In genomic region chr12:84502907-84503787, GRCh38 we compare ENCODE assay signal across 8 cellular contexts.
A peak's percentile ranks its signal among the peaks of the same experiment; 100 is the strongest.
DNase-seq lines count a peak whose midpoint lies in the region; ATAC-seq and TF ChIP-seq lines count a peak whose summit lies in the region.

No MANE protein-coding gene starts in this region.

- H3K4me1 ChIP-seq in esophagus squamous epithelium = peaks cover 4 to 24% (median 13%) of the 10 kb centered on the region in 3 donors

- H3K4me1 Mint-ChIP-seq in activated CD4-positive, alpha-beta T cell treated with anti-CD3 and anti-CD28 coated beads for 36 hours = no peaks in the 10 kb centered on the region
- H3K4me1 Mint-ChIP-seq in osteocyte (ENCODE audit: unreplicated experiment) = peaks cover 10% of the 10 kb centered on the region

- H3K9me3 ChIP-seq in esophagus squamous epithelium = no peaks in the 10 kb centered on the region

- WGBS in esophagus squamous epithelium, 2 donors = 43 to 47% methylated on average over 4 of the region's 4 CpGs

- peak; percentile 19 to 79 (median 55) for TF ChIP-seq CTCF in esophagus squamous epithelium (IDR thresholded peaks at IDR 0.05)
- TF ChIP-seq CTCF in osteocyte (IDR thresholded peaks at IDR 0.05) = peak; percentile 73

- DNase-seq in activated CD4-positive, alpha-beta T cell treated with anti-CD3 and anti-CD28 coated beads for 36 hours = peak; percentile 51
- no peak for DNase-seq in activated CD4-positive, alpha-beta T cell treated with anti-CD3 and anti-CD28 coated beads, Interleukin-2, amount 50 U/mL, for 4 hours
- DNase-seq in HT-29 (ENCODE audit: low spot score) (peak; percentile 61), RPMI8226 (peak; percentile 44), esophagus squamous epithelium (lab: John Stamatoyannopoulos, UW) (no peak), osteocyte (ENCODE audit: extremely low spot score, unreplicated experiment) (no peak), cortex of kidney (lab: John Stamatoyannopoulos, UW) (no peak)

- TF ChIP-seq POLR2A in esophagus squamous epithelium (IDR thresholded peaks at IDR 0.05) = no peak

- intact Hi-C loops in activated CD4-positive, alpha-beta T cell treated with anti-CD3 and anti-CD28 coated beads for 36 hours (cut with DNase I, micrococcal nuclease) = loop anchor here (1.0 to 5.0 kb wide), 4 partner anchors 676 to 1976 kb away; no protein-coding TSS in a partner anchor
- intact Hi-C loops in esophagus squamous epithelium (cut with DNase I) = loop anchor here (5.0 kb wide), 1 partner anchor 1816 kb away; the partner anchor contains the start of gene TMTC2

- H3K36me3 Mint-ChIP-seq in activated CD4-positive, alpha-beta T cell treated with anti-CD3 and anti-CD28 coated beads for 36 hours (ENCODE audit: low read depth) = no peaks in the 10 kb centered on the region
- no peaks in the 10 kb centered on the region for H3K36me3 Mint-ChIP-seq in osteocyte (ENCODE audit: unreplicated experiment)

- no peaks in the 10 kb centered on the region for H3K36me3 ChIP-seq in esophagus squamous epithelium

- no peaks in the 10 kb centered on the region for H3K9me3 Mint-ChIP-seq in activated CD4-positive, alpha-beta T cell treated with anti-CD3 and anti-CD28 coated beads for 36 hours (ENCODE audit: low read depth)
- no peaks in the 10 kb centered on the region for H3K9me3 Mint-ChIP-seq in osteocyte (ENCODE audit: unreplicated experiment)

- no peaks in the 10 kb centered on the region for H3K27me3 Mint-ChIP-seq in activated CD4-positive, alpha-beta T cell treated with anti-CD3 and anti-CD28 coated beads for 36 hours
- peaks cover 9% of the 10 kb centered on the region for H3K27me3 Mint-ChIP-seq in osteocyte (ENCODE audit: unreplicated experiment)

- H3K27ac Mint-ChIP-seq in activated CD4-positive, alpha-beta T cell treated with anti-CD3 and anti-CD28 coated beads for 36 hours = no peak overlapping the region
- H3K27ac Mint-ChIP-seq in osteocyte (ENCODE audit: unreplicated experiment) = peak overlapping the region; percentile 19

- CTCF ChIA-PET in activated CD4-positive, alpha-beta T cell treated with anti-CD3 and anti-CD28 coated beads for 36 hours (lab: Charles Lee) = interaction anchor here (0.7 to 1.2 kb wide), 3 partner anchors 678 to 1817 kb away, joined by 3 to 5 read pairs (median 3); partner anchors contain the start of gene TMTC2

- no peak overlapping the region for H3K4me3 ChIP-seq in esophagus squamous epithelium

- no peak overlapping the region for H3K4me3 Mint-ChIP-seq in activated CD4-positive, alpha-beta T cell treated with anti-CD3 and anti-CD28 coated beads for 36 hours
- H3K4me3 Mint-ChIP-seq in osteocyte (ENCODE audit: unreplicated experiment) = no peak overlapping the region

- H3K27me3 ChIP-seq in esophagus squamous epithelium = no peaks in the 10 kb centered on the region

- H3K27ac ChIP-seq in esophagus squamous epithelium = no peak overlapping the region

- POLR2A ChIA-PET in activated CD4-positive, alpha-beta T cell treated with anti-CD3 and anti-CD28 coated beads for 36 hours (lab: Charles Lee) = no interaction called here

- ATAC-seq in activated CD4-positive, alpha-beta T cell treated with anti-CD3 and anti-CD28 coated beads for 36 hours = peak; percentile 55
- peak; percentile 86 for ATAC-seq in GM21515 (IDR thresholded peaks at IDR 0.05; ENCODE audit: unreplicated experiment)

Comparison
In these comparisons a context has a peak if more than half of its experiments do, and no peak if none do; other contexts are left out.
1. DNase-seq: peak in activated CD4-positive, alpha-beta T cell treated with anti-CD3 and anti-CD28 coated beads for 36 hours (single experiment), HT-29 (single experiment) and RPMI8226 (single experiment); none in activated CD4-positive, alpha-beta T cell treated with anti-CD3 and anti-CD28 coated beads, Interleukin-2, amount 50 U/mL, for 4 hours (0 of 2), esophagus squamous epithelium (single experiment), osteocyte (single experiment) and cortex of kidney (single experiment).